ENCODE assay signal across 1 cellular context in the genomic region with DNA sequence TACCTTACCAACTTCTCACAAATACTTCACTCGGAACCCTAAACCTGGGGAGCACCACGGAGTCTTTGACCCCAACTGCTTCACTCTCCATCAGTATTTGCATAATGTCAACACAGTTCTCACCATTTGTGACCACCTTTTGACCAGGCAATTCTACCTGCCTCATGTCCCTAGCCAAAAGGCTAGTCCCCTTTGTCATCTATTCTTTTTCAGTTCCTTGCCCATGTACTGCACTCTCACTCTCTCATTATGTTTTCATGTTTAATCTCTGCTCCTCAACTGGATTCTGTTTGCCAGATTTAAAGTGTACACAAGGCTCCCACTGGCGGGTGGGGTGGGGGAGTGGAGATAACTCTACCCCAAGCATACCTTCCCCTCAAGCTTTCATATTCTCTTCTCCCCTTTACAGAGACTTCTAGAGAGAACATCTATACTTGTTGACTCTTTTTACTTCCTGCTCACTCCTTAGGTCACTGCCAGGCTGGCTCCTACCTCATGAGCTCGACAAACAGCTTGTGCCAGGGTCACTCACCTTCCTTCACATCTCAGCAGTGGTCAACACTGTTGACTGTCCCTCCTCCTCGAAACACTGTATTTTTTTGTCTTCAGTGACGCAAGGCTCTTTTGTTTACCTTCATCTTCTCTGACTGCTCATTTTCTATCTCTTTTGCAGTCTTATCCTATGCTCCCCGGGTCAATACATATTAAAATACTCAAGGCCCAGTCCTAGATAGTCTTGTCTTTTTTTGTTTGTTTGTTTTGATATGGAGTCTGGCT.
A peak's percentile ranks its signal among the peaks of the same experiment; 100 is the strongest.
TF ChIP-seq lines count a peak whose summit lies in the region.

No MANE protein-coding gene starts in this region.

TF ChIP-seq in HepG2, 621 proteins besides CTCF, POLR2A, EP300 and RAD21 (continued from another document):
- TF ChIP-seq, protein P1, sequence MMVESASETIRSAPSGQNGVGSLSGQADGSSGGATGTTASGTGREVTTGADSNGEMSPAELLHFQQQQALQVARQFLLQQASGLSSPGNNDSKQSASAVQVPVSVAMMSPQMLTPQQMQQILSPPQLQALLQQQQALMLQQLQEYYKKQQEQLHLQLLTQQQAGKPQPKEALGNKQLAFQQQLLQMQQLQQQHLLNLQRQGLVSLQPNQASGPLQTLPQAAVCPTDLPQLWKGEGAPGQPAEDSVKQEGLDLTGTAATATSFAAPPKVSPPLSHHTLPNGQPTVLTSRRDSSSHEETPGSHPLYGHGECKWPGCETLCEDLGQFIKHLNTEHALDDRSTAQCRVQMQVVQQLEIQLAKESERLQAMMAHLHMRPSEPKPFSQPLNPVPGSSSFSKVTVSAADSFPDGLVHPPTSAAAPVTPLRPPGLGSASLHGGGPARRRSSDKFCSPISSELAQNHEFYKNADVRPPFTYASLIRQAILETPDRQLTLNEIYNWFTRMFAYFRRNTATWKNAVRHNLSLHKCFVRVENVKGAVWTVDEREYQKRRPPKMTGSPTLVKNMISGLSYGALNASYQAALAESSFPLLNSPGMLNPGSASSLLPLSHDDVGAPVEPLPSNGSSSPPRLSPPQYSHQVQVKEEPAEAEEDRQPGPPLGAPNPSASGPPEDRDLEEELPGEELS (CRISPR knock-in tag; IDR thresholded peaks at IDR 0.05): peak; percentile 81
- TF ChIP-seq, protein P2, sequence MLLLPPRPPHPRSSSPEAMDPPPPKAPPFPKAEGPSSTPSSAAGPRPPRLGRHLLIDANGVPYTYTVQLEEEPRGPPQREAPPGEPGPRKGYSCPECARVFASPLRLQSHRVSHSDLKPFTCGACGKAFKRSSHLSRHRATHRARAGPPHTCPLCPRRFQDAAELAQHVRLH (CRISPR knock-in tag; IDR thresholded peaks at IDR 0.05; ENCODE audit: borderline replicate concordance, low read depth): peak; percentile 51; the same call in 1 of the 2 replicates
- TF ChIP-seq CCDC6 (CRISPR knock-in tag; IDR thresholded peaks at IDR 0.05) (no peak), ZNF350 (CRISPR knock-in tag; IDR thresholded peaks at IDR 0.05; ENCODE audit: borderline replicate concordance, low read depth) (peak; percentile 28; the same call in 1 of the 2 replicates), RBAK (CRISPR knock-in tag; IDR thresholded peaks at IDR 0.05) (peak; percentile 80; the same call in 1 of the 2 replicates), ZBTB21 (CRISPR knock-in tag; IDR thresholded peaks at IDR 0.05) (peak; percentile 88; the same call in 1 of the 2 replicates), DR1 (CRISPR knock-in tag; IDR thresholded peaks at IDR 0.05) (no peak), CHD2 (IDR thresholded peaks at IDR 0.05; ENCODE audit: low read depth, low read length) (no peak), ZNF354B (CRISPR knock-in tag; IDR thresholded peaks at IDR 0.05) (no peak), SIX4 (CRISPR knock-in tag; IDR thresholded peaks at IDR 0.05) (0 out of 2 replicates have a peak, but pooled peaks have one; percentile 37), SP140L (CRISPR knock-in tag; IDR thresholded peaks at IDR 0.05; ENCODE audit: borderline replicate concordance) (no peak), ZNF788 (CRISPR knock-in tag; IDR thresholded peaks at IDR 0.05; ENCODE audit: borderline replicate concordance) (no peak), ZBTB38 (CRISPR knock-in tag; IDR thresholded peaks at IDR 0.05) (0 out of 2 replicates have a peak, but pooled peaks have one; percentile 43), SALL1 (CRISPR knock-in tag; IDR thresholded peaks at IDR 0.05) (peak; percentile 62; the same call in 1 of the 2 replicates), ZNF235 (CRISPR knock-in tag; IDR thresholded peaks at IDR 0.05; ENCODE audit: borderline replicate concordance) (no peak), RARA (CRISPR knock-in tag; IDR thresholded peaks at IDR 0.05) (peak; percentile 63; the same call in 1 of the 2 replicates), CEBPB (IDR thresholded peaks at IDR 0.05; ENCODE audit: borderline replicate concordance, low read depth, low read length) (0 out of 2 replicates have a peak, but pooled peaks have one; percentile 34), HOXA3 (CRISPR knock-in tag; IDR thresholded peaks at IDR 0.05) (peak; percentile 63; the same call in 1 of the 2 replicates), DNMT1 (CRISPR knock-in tag; IDR thresholded peaks at IDR 0.05) (no peak), CBX1 (IDR thresholded peaks at IDR 0.05; ENCODE audit: low read depth) (peak; percentile 30), ZNF292 (CRISPR knock-in tag; IDR thresholded peaks at IDR 0.05; ENCODE audit: borderline replicate concordance, low read depth) (0 out of 2 replicates have a peak, but pooled peaks have one; percentile 36), ZNF737 (CRISPR knock-in tag; IDR thresholded peaks at IDR 0.05; ENCODE audit: borderline replicate concordance) (no peak), ZNF367 (CRISPR knock-in tag; IDR thresholded peaks at IDR 0.05; ENCODE audit: borderline replicate concordance) (no peak), GTF2F1 (IDR thresholded peaks at IDR 0.05; ENCODE audit: low read length) (no peak), ZNF660 (CRISPR knock-in tag; IDR thresholded peaks at IDR 0.05; ENCODE audit: borderline replicate concordance, low read depth) (no peak), FOXP1 (IDR thresholded peaks at IDR 0.05) (no peak; the same call in 1 of the 2 replicates), FOXP1 (CRISPR knock-in tag; IDR thresholded peaks at IDR 0.05) (peak; percentile 92), HDAC2 (CRISPR knock-in tag; IDR thresholded peaks at IDR 0.05) (peak; percentile 61; the same call in 1 of the 2 replicates), SOX13 (IDR thresholded peaks at IDR 0.05) (peak; percentile 45; the same call in 1 of the 2 replicates), SOX13 (CRISPR knock-in tag; conservative IDR thresholded peaks at IDR 0.05 in 1 of 2, IDR thresholded peaks at IDR 0.05 in 1 of 2) (peak in 1 of 2 experiments; percentile 88; a peak in 2 of 4 replicates), SMAD1 (CRISPR knock-in tag; IDR thresholded peaks at IDR 0.05; ENCODE audit: borderline replicate concordance, low read depth) (no peak), CREM (IDR thresholded peaks at IDR 0.05) (peak; percentile 51; the same call in 1 of the 2 replicates), CREM (CRISPR knock-in tag; IDR thresholded peaks at IDR 0.05) (no peak), RFXANK (CRISPR knock-in tag; IDR thresholded peaks at IDR 0.05) (no peak), ZNF713 (CRISPR knock-in tag; IDR thresholded peaks at IDR 0.05) (no peak), GLI4 (CRISPR knock-in tag; IDR thresholded peaks at IDR 0.05; ENCODE audit: borderline replicate concordance) (no peak), YY1 (IDR thresholded peaks at IDR 0.05; ENCODE audit: insufficient read depth, insufficient replicate concordance, low read depth, low read length) (no peak), CBFB (CRISPR knock-in tag; IDR thresholded peaks at IDR 0.05) (no peak), HOXA7 (CRISPR knock-in tag; IDR thresholded peaks at IDR 0.05) (no peak)
- TF ChIP-seq, protein P3, sequence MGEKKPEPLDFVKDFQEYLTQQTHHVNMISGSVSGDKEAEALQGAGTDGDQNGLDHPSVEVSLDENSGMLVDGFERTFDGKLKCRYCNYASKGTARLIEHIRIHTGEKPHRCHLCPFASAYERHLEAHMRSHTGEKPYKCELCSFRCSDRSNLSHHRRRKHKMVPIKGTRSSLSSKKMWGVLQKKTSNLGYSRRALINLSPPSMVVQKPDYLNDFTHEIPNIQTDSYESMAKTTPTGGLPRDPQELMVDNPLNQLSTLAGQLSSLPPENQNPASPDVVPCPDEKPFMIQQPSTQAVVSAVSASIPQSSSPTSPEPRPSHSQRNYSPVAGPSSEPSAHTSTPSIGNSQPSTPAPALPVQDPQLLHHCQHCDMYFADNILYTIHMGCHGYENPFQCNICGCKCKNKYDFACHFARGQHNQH (CRISPR knock-in tag; IDR thresholded peaks at IDR 0.05): peak; percentile 53; the same call in 1 of the 2 replicates
- TF ChIP-seq, protein P4, sequence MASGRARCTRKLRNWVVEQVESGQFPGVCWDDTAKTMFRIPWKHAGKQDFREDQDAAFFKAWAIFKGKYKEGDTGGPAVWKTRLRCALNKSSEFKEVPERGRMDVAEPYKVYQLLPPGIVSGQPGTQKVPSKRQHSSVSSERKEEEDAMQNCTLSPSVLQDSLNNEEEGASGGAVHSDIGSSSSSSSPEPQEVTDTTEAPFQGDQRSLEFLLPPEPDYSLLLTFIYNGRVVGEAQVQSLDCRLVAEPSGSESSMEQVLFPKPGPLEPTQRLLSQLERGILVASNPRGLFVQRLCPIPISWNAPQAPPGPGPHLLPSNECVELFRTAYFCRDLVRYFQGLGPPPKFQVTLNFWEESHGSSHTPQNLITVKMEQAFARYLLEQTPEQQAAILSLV (CRISPR knock-in tag; IDR thresholded peaks at IDR 0.05; ENCODE audit: borderline replicate concordance): no peak
- TF ChIP-seq, protein P5, sequence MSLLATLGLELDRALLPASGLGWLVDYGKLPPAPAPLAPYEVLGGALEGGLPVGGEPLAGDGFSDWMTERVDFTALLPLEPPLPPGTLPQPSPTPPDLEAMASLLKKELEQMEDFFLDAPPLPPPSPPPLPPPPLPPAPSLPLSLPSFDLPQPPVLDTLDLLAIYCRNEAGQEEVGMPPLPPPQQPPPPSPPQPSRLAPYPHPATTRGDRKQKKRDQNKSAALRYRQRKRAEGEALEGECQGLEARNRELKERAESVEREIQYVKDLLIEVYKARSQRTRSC (CRISPR knock-in tag; IDR thresholded peaks at IDR 0.05; ENCODE audit: low read depth): no peak
- TF ChIP-seq, protein P6, sequence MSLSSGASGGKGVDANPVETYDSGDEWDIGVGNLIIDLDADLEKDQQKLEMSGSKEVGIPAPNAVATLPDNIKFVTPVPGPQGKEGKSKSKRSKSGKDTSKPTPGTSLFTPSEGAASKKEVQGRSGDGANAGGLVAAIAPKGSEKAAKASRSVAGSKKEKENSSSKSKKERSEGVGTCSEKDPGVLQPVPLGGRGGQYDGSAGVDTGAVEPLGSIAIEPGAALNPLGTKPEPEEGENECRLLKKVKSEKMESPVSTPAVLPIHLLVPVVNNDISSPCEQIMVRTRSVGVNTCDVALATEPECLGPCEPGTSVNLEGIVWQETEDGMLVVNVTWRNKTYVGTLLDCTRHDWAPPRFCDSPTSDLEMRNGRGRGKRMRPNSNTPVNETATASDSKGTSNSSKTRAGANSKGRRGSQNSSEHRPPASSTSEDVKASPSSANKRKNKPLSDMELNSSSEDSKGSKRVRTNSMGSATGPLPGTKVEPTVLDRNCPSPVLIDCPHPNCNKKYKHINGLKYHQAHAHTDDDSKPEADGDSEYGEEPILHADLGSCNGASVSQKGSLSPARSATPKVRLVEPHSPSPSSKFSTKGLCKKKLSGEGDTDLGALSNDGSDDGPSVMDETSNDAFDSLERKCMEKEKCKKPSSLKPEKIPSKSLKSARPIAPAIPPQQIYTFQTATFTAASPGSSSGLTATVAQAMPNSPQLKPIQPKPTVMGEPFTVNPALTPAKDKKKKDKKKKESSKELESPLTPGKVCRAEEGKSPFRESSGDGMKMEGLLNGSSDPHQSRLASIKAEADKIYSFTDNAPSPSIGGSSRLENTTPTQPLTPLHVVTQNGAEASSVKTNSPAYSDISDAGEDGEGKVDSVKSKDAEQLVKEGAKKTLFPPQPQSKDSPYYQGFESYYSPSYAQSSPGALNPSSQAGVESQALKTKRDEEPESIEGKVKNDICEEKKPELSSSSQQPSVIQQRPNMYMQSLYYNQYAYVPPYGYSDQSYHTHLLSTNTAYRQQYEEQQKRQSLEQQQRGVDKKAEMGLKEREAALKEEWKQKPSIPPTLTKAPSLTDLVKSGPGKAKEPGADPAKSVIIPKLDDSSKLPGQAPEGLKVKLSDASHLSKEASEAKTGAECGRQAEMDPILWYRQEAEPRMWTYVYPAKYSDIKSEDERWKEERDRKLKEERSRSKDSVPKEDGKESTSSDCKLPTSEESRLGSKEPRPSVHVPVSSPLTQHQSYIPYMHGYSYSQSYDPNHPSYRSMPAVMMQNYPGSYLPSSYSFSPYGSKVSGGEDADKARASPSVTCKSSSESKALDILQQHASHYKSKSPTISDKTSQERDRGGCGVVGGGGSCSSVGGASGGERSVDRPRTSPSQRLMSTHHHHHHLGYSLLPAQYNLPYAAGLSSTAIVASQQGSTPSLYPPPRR (CRISPR knock-in tag; IDR thresholded peaks at IDR 0.05; ENCODE audit: borderline replicate concordance): peak; percentile 39; the same call in 1 of the 2 replicates
- TF ChIP-seq, protein P7, sequence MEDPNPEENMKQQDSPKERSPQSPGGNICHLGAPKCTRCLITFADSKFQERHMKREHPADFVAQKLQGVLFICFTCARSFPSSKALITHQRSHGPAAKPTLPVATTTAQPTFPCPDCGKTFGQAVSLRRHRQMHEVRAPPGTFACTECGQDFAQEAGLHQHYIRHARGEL (CRISPR knock-in tag; IDR thresholded peaks at IDR 0.05): no peak
- TF ChIP-seq, protein P8, sequence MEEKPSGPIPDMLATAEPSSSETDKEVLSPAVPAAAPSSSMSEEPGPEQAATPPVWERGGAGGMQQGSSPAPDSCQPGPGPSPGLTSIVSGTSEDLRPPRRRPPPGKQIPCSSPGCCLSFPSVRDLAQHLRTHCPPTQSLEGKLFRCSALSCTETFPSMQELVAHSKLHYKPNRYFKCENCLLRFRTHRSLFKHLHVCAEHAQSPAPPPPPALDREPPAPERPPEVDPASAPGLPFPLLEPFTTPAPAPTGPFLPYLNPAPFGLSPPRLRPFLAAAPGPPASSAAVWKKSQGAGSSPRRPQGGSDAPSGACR (CRISPR knock-in tag; IDR thresholded peaks at IDR 0.05): no peak
- TF ChIP-seq, protein P9, sequence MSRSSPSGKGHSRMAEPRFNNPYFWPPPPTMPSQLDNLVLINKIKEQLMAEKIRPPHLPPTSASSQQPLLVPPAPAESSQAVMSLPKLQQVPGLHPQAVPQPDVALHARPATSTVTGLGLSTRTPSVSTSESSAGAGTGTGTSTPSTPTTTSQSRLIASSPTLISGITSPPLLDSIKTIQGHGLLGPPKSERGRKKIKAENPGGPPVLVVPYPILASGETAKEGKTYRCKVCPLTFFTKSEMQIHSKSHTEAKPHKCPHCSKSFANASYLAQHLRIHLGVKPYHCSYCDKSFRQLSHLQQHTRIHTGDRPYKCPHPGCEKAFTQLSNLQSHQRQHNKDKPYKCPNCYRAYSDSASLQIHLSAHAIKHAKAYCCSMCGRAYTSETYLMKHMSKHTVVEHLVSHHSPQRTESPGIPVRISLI (CRISPR knock-in tag; IDR thresholded peaks at IDR 0.05; ENCODE audit: borderline replicate concordance): peak; percentile 83; the same call in 1 of the 2 replicates
- TF ChIP-seq, protein P10, sequence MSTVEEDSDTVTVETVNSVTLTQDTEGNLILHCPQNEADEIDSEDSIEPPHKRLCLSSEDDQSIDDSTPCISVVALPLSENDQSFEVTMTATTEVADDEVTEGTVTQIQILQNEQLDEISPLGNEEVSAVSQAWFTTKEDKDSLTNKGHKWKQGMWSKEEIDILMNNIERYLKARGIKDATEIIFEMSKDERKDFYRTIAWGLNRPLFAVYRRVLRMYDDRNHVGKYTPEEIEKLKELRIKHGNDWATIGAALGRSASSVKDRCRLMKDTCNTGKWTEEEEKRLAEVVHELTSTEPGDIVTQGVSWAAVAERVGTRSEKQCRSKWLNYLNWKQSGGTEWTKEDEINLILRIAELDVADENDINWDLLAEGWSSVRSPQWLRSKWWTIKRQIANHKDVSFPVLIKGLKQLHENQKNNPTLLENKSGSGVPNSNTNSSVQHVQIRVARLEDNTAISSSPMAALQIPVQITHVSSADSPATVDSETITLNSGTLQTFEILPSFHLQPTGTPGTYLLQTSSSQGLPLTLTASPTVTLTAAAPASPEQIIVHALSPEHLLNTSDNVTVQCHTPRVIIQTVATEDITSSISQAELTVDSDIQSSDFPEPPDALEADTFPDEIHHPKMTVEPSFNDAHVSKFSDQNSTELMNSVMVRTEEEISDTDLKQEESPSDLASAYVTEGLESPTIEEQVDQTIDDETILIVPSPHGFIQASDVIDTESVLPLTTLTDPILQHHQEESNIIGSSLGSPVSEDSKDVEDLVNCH (CRISPR knock-in tag; IDR thresholded peaks at IDR 0.05): no peak
